1 cellular context compared by ENCODE assay signal in genomic region chr16:4693296-4693955, GRCh38.
TF ChIP-seq lines count a peak whose summit lies in the region.

Gene NUDT16L1, plus strand, starts transcription at chr16:4693562. Its CDS starts 165 bp downstream, at chr16:4693727.

TF ChIP-seq in HepG2, 621 proteins besides CTCF, POLR2A, EP300 and RAD21 (continued from another document and continues in another):
- TF ChIP-seq, protein P1, sequence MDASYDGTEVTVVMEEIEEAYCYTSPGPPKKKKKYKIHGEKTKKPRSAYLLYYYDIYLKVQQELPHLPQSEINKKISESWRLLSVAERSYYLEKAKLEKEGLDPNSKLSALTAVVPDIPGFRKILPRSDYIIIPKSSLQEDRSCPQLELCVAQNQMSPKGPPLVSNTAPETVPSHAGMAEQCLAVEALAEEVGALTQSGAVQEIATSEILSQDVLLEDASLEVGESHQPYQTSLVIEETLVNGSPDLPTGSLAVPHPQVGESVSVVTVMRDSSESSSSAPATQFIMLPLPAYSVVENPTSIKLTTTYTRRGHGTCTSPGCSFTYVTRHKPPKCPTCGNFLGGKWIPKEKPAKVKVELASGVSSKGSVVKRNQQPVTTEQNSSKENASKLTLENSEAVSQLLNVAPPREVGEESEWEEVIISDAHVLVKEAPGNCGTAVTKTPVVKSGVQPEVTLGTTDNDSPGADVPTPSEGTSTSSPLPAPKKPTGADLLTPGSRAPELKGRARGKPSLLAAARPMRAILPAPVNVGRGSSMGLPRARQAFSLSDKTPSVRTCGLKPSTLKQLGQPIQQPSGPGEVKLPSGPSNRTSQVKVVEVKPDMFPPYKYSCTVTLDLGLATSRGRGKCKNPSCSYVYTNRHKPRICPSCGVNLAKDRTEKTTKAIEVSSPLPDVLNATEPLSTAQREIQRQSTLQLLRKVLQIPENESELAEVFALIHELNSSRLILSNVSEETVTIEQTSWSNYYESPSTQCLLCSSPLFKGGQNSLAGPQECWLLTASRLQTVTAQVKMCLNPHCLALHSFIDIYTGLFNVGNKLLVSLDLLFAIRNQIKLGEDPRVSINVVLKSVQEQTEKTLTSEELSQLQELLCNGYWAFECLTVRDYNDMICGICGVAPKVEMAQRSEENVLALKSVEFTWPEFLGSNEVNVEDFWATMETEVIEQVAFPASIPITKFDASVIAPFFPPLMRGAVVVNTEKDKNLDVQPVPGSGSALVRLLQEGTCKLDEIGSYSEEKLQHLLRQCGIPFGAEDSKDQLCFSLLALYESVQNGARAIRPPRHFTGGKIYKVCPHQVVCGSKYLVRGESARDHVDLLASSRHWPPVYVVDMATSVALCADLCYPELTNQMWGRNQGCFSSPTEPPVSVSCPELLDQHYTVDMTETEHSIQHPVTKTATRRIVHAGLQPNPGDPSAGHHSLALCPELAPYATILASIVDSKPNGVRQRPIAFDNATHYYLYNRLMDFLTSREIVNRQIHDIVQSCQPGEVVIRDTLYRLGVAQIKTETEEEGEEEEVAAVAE (CRISPR knock-in tag; IDR thresholded peaks at IDR 0.05; ENCODE audit: borderline replicate concordance), result 0 out of 2 replicates have a peak, but pooled peaks have one; percentile 16
- TF ChIP-seq ZNF124 (CRISPR knock-in tag; IDR thresholded peaks at IDR 0.05) (no peak), ZNF746 (CRISPR knock-in tag; IDR thresholded peaks at IDR 0.05) (0 out of 2 replicates have a peak, but pooled peaks have one; percentile 46), LRRFIP1 (CRISPR knock-in tag; conservative IDR thresholded peaks at IDR 0.05) (no peak), ATF5 (CRISPR knock-in tag; IDR thresholded peaks at IDR 0.05; ENCODE audit: low read depth) (no peak), RBAK (CRISPR knock-in tag; IDR thresholded peaks at IDR 0.05) (no peak), MYPOP (CRISPR knock-in tag; IDR thresholded peaks at IDR 0.05) (no peak), SPEN (CRISPR knock-in tag; IDR thresholded peaks at IDR 0.05; ENCODE audit: low read depth) (peak; percentile 18; the same call in 1 of the 2 replicates), ZNF704 (CRISPR knock-in tag; IDR thresholded peaks at IDR 0.05; ENCODE audit: borderline replicate concordance) (no peak), DPF2 (CRISPR knock-in tag; IDR thresholded peaks at IDR 0.05; ENCODE audit: borderline replicate concordance, low read depth) (no peak), IRF9 (CRISPR knock-in tag; IDR thresholded peaks at IDR 0.05; ENCODE audit: borderline replicate concordance) (0 out of 2 replicates have a peak, but pooled peaks have one; percentile 19), ZFP41 (CRISPR knock-in tag; IDR thresholded peaks at IDR 0.05; ENCODE audit: borderline replicate concordance) (no peak), PCBP2 (optimal IDR thresholded peaks at IDR 0.05; ENCODE audit: low read depth, low read length, poor library complexity, severe bottlenecking) (no peak), ZNF552 (CRISPR knock-in tag; IDR thresholded peaks at IDR 0.05; ENCODE audit: borderline replicate concordance) (no peak; the same call in 1 of the 2 replicates), PTBP1 (IDR thresholded peaks at IDR 0.05; ENCODE audit: low read depth, low read length, poor library complexity, severe bottlenecking) (peak; percentile 17), SIX4 (CRISPR knock-in tag; IDR thresholded peaks at IDR 0.05) (no peak), ZFYVE20 (CRISPR knock-in tag; IDR thresholded peaks at IDR 0.05; ENCODE audit: borderline replicate concordance, low read depth) (no peak; the same call in 1 of the 2 replicates), CC2D1A (CRISPR knock-in tag; IDR thresholded peaks at IDR 0.05) (no peak), ZNF572 (CRISPR knock-in tag; IDR thresholded peaks at IDR 0.05) (no peak), FOSL1 (CRISPR knock-in tag; IDR thresholded peaks at IDR 0.05; ENCODE audit: borderline replicate concordance) (no peak), ZNF850 (CRISPR knock-in tag; conservative IDR thresholded peaks at IDR 0.05) (no peak), DMAP1 (CRISPR knock-in tag; IDR thresholded peaks at IDR 0.05) (peak; percentile 27; the same call in 1 of the 2 replicates), ZNF615 (CRISPR knock-in tag; IDR thresholded peaks at IDR 0.05; ENCODE audit: borderline replicate concordance) (no peak), TGIF2 (CRISPR knock-in tag; IDR thresholded peaks at IDR 0.05) (no peak), SALL1 (CRISPR knock-in tag; IDR thresholded peaks at IDR 0.05) (no peak; the same call in 1 of the 2 replicates), ZNF275 (CRISPR knock-in tag; IDR thresholded peaks at IDR 0.05; ENCODE audit: borderline replicate concordance) (0 out of 2 replicates have a peak, but pooled peaks have one; percentile 46)
- TF ChIP-seq, protein P2, sequence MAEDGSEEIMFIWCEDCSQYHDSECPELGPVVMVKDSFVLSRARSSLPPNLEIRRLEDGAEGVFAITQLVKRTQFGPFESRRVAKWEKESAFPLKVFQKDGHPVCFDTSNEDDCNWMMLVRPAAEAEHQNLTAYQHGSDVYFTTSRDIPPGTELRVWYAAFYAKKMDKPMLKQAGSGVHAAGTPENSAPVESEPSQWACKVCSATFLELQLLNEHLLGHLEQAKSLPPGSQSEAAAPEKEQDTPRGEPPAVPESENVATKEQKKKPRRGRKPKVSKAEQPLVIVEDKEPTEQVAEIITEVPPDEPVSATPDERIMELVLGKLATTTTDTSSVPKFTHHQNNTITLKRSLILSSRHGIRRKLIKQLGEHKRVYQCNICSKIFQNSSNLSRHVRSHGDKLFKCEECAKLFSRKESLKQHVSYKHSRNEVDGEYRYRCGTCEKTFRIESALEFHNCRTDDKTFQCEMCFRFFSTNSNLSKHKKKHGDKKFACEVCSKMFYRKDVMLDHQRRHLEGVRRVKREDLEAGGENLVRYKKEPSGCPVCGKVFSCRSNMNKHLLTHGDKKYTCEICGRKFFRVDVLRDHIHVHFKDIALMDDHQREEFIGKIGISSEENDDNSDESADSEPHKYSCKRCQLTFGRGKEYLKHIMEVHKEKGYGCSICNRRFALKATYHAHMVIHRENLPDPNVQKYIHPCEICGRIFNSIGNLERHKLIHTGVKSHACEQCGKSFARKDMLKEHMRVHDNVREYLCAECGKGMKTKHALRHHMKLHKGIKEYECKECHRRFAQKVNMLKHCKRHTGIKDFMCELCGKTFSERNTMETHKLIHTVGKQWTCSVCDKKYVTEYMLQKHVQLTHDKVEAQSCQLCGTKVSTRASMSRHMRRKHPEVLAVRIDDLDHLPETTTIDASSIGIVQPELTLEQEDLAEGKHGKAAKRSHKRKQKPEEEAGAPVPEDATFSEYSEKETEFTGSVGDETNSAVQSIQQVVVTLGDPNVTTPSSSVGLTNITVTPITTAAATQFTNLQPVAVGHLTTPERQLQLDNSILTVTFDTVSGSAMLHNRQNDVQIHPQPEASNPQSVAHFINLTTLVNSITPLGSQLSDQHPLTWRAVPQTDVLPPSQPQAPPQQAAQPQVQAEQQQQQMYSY (CRISPR knock-in tag; IDR thresholded peaks at IDR 0.05), result no peak
- TF ChIP-seq, protein P3, sequence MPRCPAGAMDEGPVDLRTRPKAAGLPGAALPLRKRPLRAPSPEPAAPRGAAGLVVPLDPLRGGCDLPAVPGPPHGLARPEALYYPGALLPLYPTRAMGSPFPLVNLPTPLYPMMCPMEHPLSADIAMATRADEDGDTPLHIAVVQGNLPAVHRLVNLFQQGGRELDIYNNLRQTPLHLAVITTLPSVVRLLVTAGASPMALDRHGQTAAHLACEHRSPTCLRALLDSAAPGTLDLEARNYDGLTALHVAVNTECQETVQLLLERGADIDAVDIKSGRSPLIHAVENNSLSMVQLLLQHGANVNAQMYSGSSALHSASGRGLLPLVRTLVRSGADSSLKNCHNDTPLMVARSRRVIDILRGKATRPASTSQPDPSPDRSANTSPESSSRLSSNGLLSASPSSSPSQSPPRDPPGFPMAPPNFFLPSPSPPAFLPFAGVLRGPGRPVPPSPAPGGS (CRISPR knock-in tag; IDR thresholded peaks at IDR 0.05), result no peak
- TF ChIP-seq, protein P4, sequence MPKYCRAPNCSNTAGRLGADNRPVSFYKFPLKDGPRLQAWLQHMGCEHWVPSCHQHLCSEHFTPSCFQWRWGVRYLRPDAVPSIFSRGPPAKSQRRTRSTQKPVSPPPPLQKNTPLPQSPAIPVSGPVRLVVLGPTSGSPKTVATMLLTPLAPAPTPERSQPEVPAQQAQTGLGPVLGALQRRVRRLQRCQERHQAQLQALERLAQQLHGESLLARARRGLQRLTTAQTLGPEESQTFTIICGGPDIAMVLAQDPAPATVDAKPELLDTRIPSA (CRISPR knock-in tag; IDR thresholded peaks at IDR 0.05; ENCODE audit: borderline replicate concordance), result no peak; the same call in 1 of the 2 replicates
- TF ChIP-seq, protein P5, sequence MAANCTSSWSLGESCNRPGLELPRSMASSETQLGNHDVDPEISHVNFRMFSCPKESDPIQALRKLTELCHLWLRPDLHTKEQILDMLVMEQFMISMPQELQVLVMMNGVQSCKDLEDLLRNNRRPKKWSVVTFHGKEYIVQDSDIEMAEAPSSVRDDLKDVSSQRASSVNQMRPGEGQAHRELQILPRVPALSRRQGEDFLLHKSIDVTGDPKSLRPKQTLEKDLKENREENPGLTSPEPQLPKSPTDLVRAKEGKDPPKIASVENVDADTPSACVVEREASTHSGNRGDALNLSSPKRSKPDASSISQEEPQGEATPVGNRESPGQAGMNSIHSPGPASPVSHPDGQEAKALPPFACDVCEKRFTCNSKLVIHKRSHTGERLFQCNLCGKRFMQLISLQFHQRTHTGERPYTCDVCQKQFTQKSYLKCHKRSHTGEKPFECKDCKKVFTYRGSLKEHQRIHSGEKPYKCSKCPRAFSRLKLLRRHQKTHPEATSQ (CRISPR knock-in tag; IDR thresholded peaks at IDR 0.05; ENCODE audit: borderline replicate concordance), result no peak
- TF ChIP-seq, protein P6, sequence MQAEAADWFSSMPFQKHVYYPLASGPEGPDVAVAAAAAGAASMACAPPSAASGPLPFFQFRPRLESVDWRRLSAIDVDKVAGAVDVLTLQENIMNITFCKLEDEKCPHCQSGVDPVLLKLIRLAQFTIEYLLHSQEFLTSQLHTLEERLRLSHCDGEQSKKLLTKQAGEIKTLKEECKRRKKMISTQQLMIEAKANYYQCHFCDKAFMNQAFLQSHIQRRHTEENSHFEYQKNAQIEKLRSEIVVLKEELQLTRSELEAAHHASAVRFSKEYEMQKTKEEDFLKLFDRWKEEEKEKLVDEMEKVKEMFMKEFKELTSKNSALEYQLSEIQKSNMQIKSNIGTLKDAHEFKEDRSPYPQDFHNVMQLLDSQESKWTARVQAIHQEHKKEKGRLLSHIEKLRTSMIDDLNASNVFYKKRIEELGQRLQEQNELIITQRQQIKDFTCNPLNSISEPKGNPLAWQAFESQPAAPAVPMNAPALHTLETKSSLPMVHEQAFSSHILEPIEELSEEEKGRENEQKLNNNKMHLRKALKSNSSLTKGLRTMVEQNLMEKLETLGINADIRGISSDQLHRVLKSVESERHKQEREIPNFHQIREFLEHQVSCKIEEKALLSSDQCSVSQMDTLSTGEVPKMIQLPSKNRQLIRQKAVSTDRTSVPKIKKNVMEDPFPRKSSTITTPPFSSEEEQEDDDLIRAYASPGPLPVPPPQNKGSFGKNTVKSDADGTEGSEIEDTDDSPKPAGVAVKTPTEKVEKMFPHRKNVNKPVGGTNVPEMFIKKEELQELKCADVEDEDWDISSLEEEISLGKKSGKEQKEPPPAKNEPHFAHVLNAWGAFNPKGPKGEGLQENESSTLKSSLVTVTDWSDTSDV (CRISPR knock-in tag; IDR thresholded peaks at IDR 0.05), result no peak; the same call in 1 of the 2 replicates
